In the genomic region with DNA sequence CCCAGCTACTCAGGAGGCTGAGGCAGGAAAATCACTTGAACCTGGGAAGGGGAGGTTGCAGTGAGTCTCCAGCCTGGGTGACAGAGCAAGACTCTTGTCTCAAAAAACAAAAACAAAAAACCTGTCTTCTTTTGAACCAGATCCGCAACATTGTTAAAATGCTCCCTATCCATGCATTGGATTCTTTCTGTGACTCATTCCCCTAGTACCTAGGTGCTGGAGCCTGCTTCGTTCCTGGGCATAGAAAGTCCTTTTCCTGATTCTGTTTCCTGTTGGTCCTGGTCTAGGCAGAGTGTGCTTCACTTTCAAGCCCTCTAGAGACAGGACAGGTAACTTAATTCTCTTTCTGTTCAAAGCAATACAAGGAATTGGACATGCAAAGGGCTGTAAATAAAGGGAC, we compare ENCODE assay signal across 18 cellular contexts. TPM values are rescaled to one million over a fixed set of nuclear protein-coding genes. Genes with fewer than 3 reads are reported as not detected.
DNase-seq lines count a peak whose midpoint lies in the region; ATAC-seq and TF ChIP-seq lines count a peak whose summit lies in the region.
"Had no signal": no experiment of that assay in that cellular context is flagged by ENCODE, and none has a peak within 500 bp of the region (broad histone marks: within the 10 kb centered on the region; RNA-seq: fewer than 3 reads in every experiment).

No MANE protein-coding gene starts in this region.

- TF ChIP-seq POLR2A in esophagus squamous epithelium (IDR thresholded peaks at IDR 0.05) (no peak), prostate gland (IDR thresholded peaks at IDR 0.05) (no peak)

- DNase-seq in SW480 (ENCODE audit: low spot score) (peak; percentile 32), esophagus squamous epithelium (lab: John Stamatoyannopoulos, UW) (no peak), prostate gland (ENCODE audit: low spot score) (no peak), RKO (ENCODE audit: low spot score) (no peak), left colon (no peak)
- no peak for DNase-seq in stimulated activated CD4-positive, alpha-beta T cell treated with anti-CD3 and anti-CD28 coated beads, Interleukin-1b, Interleukin-23, amount 100 ng/mL, for 48 hours
- DNase-seq: activated CD4-positive, alpha-beta T cell treated with anti-CD3 and anti-CD28 coated beads, Interleukin-2, amount 10 ng/mL, durations not matched to agents 7 days and 5 days; activated T-cell treated with anti-CD3 and anti-CD28 coated beads, Interleukin-2, amount 50 U/mL, for 4 hours; NCI-H1694 treated with DMSO at 0.1 percent for 48 hours; NCI-H82; Right ventricle myocardium superior; stimulated activated CD4-positive, alpha-beta T cell treated with anti-CD3 and anti-CD28 coated beads, Interleukin-2, amount 100 ng/mL, for 24 hours; stimulated activated CD8-positive, alpha-beta memory T cell treated with anti-CD3 and anti-CD28 coated beads, Interleukin-4, amount 100 ng/mL, for 48 hours; transverse colon had no signal

- H3K27ac ChIP-seq in HUES48 (ENCODE audit: low read depth, low read length) (peak overlapping the region; percentile 14), esophagus squamous epithelium (peak overlapping the region; percentile 54 to 92 (median 80)), prostate gland (peak overlapping the region; percentile 18 to 43)
- H3K27ac ChIP-seq: BLaER1, HL-60, transverse colon had no signal

- WGBS in esophagus squamous epithelium, 2 donors = 11 to 28% methylated on average over 2 of the region's 2 CpGs
- WGBS in prostate gland = 33% methylated on average over 2 of the region's 2 CpGs

- H3K27me3 ChIP-seq in HUES48 (ENCODE audit: control insufficient read depth, insufficient read depth, low read length) (no peaks in the 10 kb centered on the region), esophagus squamous epithelium (no peaks in the 10 kb centered on the region), prostate gland (replicated peaks; ENCODE audit: insufficient read depth) (no peaks in the 10 kb centered on the region)
- H3K27me3 ChIP-seq: transverse colon had no signal

- H3K9me3 ChIP-seq in HUES48 (ENCODE audit: control insufficient read depth, insufficient read depth, low read length) (no peaks in the 10 kb centered on the region), esophagus squamous epithelium (no peaks in the 10 kb centered on the region), prostate gland (no peaks in the 10 kb centered on the region)
- H3K9me3 ChIP-seq: BLaER1, transverse colon had no signal

- TF ChIP-seq CTCF in esophagus squamous epithelium (IDR thresholded peaks at IDR 0.05) (peak in 1 of 6 experiments; percentile 19), prostate gland (IDR thresholded peaks at IDR 0.05) (no peak)

- 0 out of 2 replicates have a peak, but pooled peaks cover 5% of the 10 kb centered on the region for H3K36me3 ChIP-seq in HUES48 (ENCODE audit: control insufficient read depth, insufficient read depth, low read length)
- H3K36me3 ChIP-seq in esophagus squamous epithelium = peaks cover 0 to 12% (median 0%) of the 10 kb centered on the region in 3 donors
- H3K36me3 ChIP-seq in prostate gland = no peaks in the 10 kb centered on the region
- H3K36me3 ChIP-seq: BLaER1, transverse colon had no signal

- H3K4me1 ChIP-seq in HUES48 (ENCODE audit: control insufficient read depth, insufficient read depth, low read length) (peaks cover 16% of the 10 kb centered on the region), esophagus squamous epithelium (peaks cover 21 to 91% (median 55%) of the 10 kb centered on the region in 3 donors), prostate gland (replicated peaks) (peaks cover 9% of the 10 kb centered on the region)
- H3K4me1 ChIP-seq: BLaER1 had no signal

- ATAC-seq in left colon (no peak), HG02870 (IDR thresholded peaks at IDR 0.05; ENCODE audit: unreplicated experiment) (no peak)
- ATAC-seq: activated T-cell treated with anti-CD3 and anti-CD28 coated beads, Interleukin-2, amount 50 U/mL, for 4 hours had no signal

- H3K4me3 ChIP-seq in HUES48 (ENCODE audit: low read depth, low read length) (no peak overlapping the region), esophagus squamous epithelium (no peak overlapping the region), prostate gland (no peak overlapping the region)
- H3K4me3 ChIP-seq: BLaER1, transverse colon had no signal

- intact Hi-C loops in esophagus squamous epithelium (cut with DNase I) (no loop called here), prostate gland (cut with DNase I) (no loop called here), left colon (cut with DNase I, micrococcal nuclease) (no loop called here)

- H3K9ac ChIP-seq in HUES48 (ENCODE audit: low read depth, low read length) = no peak overlapping the region
- H3K9ac ChIP-seq: BLaER1 had no signal

RNA-seq across cellular contexts. Expression of a gene that starts 5.2 kb away (rescaled TPM):
- total RNA-seq in esophagus squamous epithelium (10 to 100 TPM; 24.2 to 61.4 (median 56.1) TPM), prostate gland (10 to 100 TPM; 28.8 to 67.7 TPM), left colon (10 to 100 TPM; 41.0 to 45.9 TPM)

Comparison
In these comparisons a context has a peak if more than half of its experiments do, and no peak if none do; other contexts are left out.
1. H3K27ac ChIP-seq: peak in every context shown above with its lines; median percentile 80 in esophagus squamous epithelium; 30 in prostate gland; 14 in HUES48.